In genomic region chr7:106010331-106010730, GRCh38 we compare ENCODE assay signal across 13 cellular contexts. TPM values are rescaled to one million over a fixed set of nuclear protein-coding genes. Genes with fewer than 3 reads are reported as not detected.
DNase-seq lines count a peak whose midpoint lies in the region; ATAC-seq and TF ChIP-seq lines count a peak whose summit lies in the region.
"Had no signal": no experiment of that assay in that cellular context is flagged by ENCODE, and none has a peak within 500 bp of the region (broad histone marks: within the 10 kb centered on the region; RNA-seq: fewer than 3 reads in every experiment).

No MANE protein-coding gene starts in this region.

- H3K4me3 ChIP-seq in Caco-2 (ENCODE audit: low read depth, low read length) = no peak overlapping the region
- H3K4me3 ChIP-seq in endodermal cell (ENCODE audit: low read length) = no peak overlapping the region
- H3K4me3 ChIP-seq: BLaER1 had no signal

- H3K4me1 ChIP-seq in Caco-2 (peaks cover 8% of the 10 kb centered on the region; the same call in 1 of the 2 replicates), endodermal cell (ENCODE audit: control insufficient read depth, insufficient read depth, low read length) (no peaks in the 10 kb centered on the region)

- H3K9ac ChIP-seq in endodermal cell (ENCODE audit: extremely low read depth, low read length, poor library complexity, severe bottlenecking) = no peak overlapping the region
- H3K9ac ChIP-seq: BLaER1 had no signal

- POLR2A ChIA-PET in Caco-2 (lab: Charles Lee) = no interaction called here

- H3K4me1 Mint-ChIP-seq in Caco-2 (ENCODE audit: low read depth, unreplicated experiment) (peaks cover 19% of the 10 kb centered on the region), endodermal cell (peaks cover 7% of the 10 kb centered on the region), nephron (peaks cover 18% of the 10 kb centered on the region)

- H3K4me3 Mint-ChIP-seq in Caco-2 (ENCODE audit: unreplicated experiment) (no peak overlapping the region), endodermal cell (no peak overlapping the region), nephron (no peak overlapping the region)

- no peak for DNase-seq in Caco-2
- DNase-seq in NAMALWA (ENCODE audit: low spot score) = peak; percentile 30
- DNase-seq in endodermal cell = no peak
- no peak for DNase-seq in COLO829 (ENCODE audit: low spot score)
- DNase-seq in EL = no peak
- DNase-seq: activated CD8-positive, alpha-beta memory T cell treated with anti-CD3 and anti-CD28 coated beads, Interleukin-2, amount 50 U/mL, for 48 hours; NCI-H82; stimulated activated CD4-positive, alpha-beta T cell treated with anti-CD3 and anti-CD28 coated beads, Interleukin-4, amount 100 ng/mL, for 1 hour; stomach had no signal

- H3K36me3 Mint-ChIP-seq in Caco-2 (ENCODE audit: insufficient read depth, unreplicated experiment) (no peaks in the 10 kb centered on the region), endodermal cell (ENCODE audit: low read depth) (peaks cover 22% of the 10 kb centered on the region), nephron (ENCODE audit: low read depth) (peaks cover 25% of the 10 kb centered on the region)

- H3K27me3 ChIP-seq in Caco-2 (replicated peaks; ENCODE audit: control insufficient read depth, insufficient read depth, low read length) (no peaks in the 10 kb centered on the region), endodermal cell (ENCODE audit: control insufficient read depth, insufficient read depth, low read length, poor library complexity, severe bottlenecking) (peaks cover 13% of the 10 kb centered on the region)
- H3K27me3 ChIP-seq: stomach had no signal

- CTCF ChIA-PET in Caco-2 (lab: Charles Lee) = interaction anchor here (0.6 to 1.9 kb wide), 8 partner anchors 13 to 333 kb away, joined by 3 to 13 read pairs (median 4); partner anchors contain the start of gene SYPL1

- H3K9me3 ChIP-seq in Caco-2 = peaks cover 5% of the 10 kb centered on the region; the same call in 1 of the 2 replicates
- H3K9me3 ChIP-seq in endodermal cell (ENCODE audit: control insufficient read depth, low read length) = peaks cover 29% of the 10 kb centered on the region

- H3K36me3 ChIP-seq in Caco-2 (ENCODE audit: control insufficient read depth, insufficient read depth, low read length) (no peaks in the 10 kb centered on the region), endodermal cell (ENCODE audit: control insufficient read depth, insufficient read depth, low read length) (no peaks in the 10 kb centered on the region)
- H3K36me3 ChIP-seq: BLaER1, stomach had no signal

- TF ChIP-seq CTCF in Caco-2 (IDR thresholded peaks at IDR 0.05; ENCODE audit: insufficient read depth in 1 of 2, low read depth in 1 of 2, low read length in 1 of 2, severe bottlenecking in 1 of 2, unreplicated experiment in 1 of 2) = no peak
- TF ChIP-seq CTCF in endodermal cell (conservative IDR thresholded peaks at IDR 0.05) = no peak
- TF ChIP-seq CTCF in nephron (IDR thresholded peaks at IDR 0.05; ENCODE audit: unreplicated experiment in 3 of 3) = no peak

- H3K27ac Mint-ChIP-seq in Caco-2 (ENCODE audit: unreplicated experiment) (peak overlapping the region; percentile 10), endodermal cell (no peak overlapping the region), nephron (peak overlapping the region; percentile 75 to 87 (median 82))

- BruUV-seq in Caco-2 (replicated peaks; lab: Mats Ljungman, UMichigan) = no TSS peak

- no peak for ATAC-seq in HG02884 (IDR thresholded peaks at IDR 0.05; ENCODE audit: unreplicated experiment)
- no peak for ATAC-seq in GM21619 (IDR thresholded peaks at IDR 0.05; ENCODE audit: unreplicated experiment)

- H3K27ac ChIP-seq in endodermal cell (ENCODE audit: low read depth, low read length) = peak overlapping the region; percentile 86
- H3K27ac ChIP-seq: BLaER1 had no signal

- H3K9me3 Mint-ChIP-seq in Caco-2 (ENCODE audit: unreplicated experiment) = peaks cover 9% of the 10 kb centered on the region
- peaks cover 35% of the 10 kb centered on the region for H3K9me3 Mint-ChIP-seq in endodermal cell
- peaks cover 27% of the 10 kb centered on the region for H3K9me3 Mint-ChIP-seq in nephron

- WGBS in endodermal cell (ENCODE audit: insufficient coverage in 1 of 2, insufficient read length in 1 of 2), 2 experiments = 91 to 94% methylated on average over 3 of the region's 3 CpGs

- peaks cover 3% of the 10 kb centered on the region for H3K27me3 Mint-ChIP-seq in Caco-2 (ENCODE audit: insufficient read depth, unreplicated experiment)
- H3K27me3 Mint-ChIP-seq in endodermal cell (ENCODE audit: insufficient read depth) = peaks cover 30% of the 10 kb centered on the region
- peaks cover 25% of the 10 kb centered on the region for H3K27me3 Mint-ChIP-seq in nephron (ENCODE audit: low read depth)

- intact Hi-C loops in Caco-2 (cut with micrococcal nuclease; ENCODE audit: unreplicated experiment) = no loop called here

RNA-seq across cellular contexts. Expression of gene CDHR3, which starts 47.3 kb away (rescaled TPM):
- 9.2 and 12.0 TPM in 2 replicates for total RNA-seq in Caco-2 (2022)
- 10 to 100 TPM in 1 of 2 donors, 1 to 10 TPM in 1; 7.5 to 16.1 TPM for total RNA-seq in endodermal cell
- polyA plus RNA-seq in endodermal cell (2013, experiment 1 of 2) = 2.0 TPM
- 2.5 TPM for polyA plus RNA-seq in endodermal cell (2013, experiment 2 of 2)
